In genomic region chr2:133500967-133501366, GRCh38 we compare ENCODE assay signal across 2 cellular contexts.
TF ChIP-seq lines count a peak whose summit lies in the region.

No MANE protein-coding gene starts in this region.

TF ChIP-seq in IMR-90, 13 proteins besides CTCF, POLR2A, EP300 and RAD21:
- no peak for TF ChIP-seq USF2 (IDR thresholded peaks at IDR 0.05; ENCODE audit: low read depth, low read length)
- no peak for TF ChIP-seq CHD1 (IDR thresholded peaks at IDR 0.05; ENCODE audit: low read depth, low read length)
- TF ChIP-seq MXI1 (IDR thresholded peaks at IDR 0.05; ENCODE audit: borderline replicate concordance, low read depth, low read length), result no peak
- no peak for TF ChIP-seq MAZ (IDR thresholded peaks at IDR 0.05; ENCODE audit: borderline replicate concordance, low read depth, low read length)
- no peak for TF ChIP-seq FOS (IDR thresholded peaks at IDR 0.05; ENCODE audit: low read depth, low read length)
- no peak for TF ChIP-seq RFX5 (IDR thresholded peaks at IDR 0.05; ENCODE audit: low read depth, low read length)
- no peak for TF ChIP-seq RCOR1 (IDR thresholded peaks at IDR 0.05; ENCODE audit: insufficient replicate concordance, low read length)

TF ChIP-seq in GM12878, 131 proteins besides CTCF, POLR2A, EP300 and RAD21:
- TF ChIP-seq IKZF2 (IDR thresholded peaks at IDR 0.05) (peak in 1 of 2 experiments; percentile 54; a peak in 2 of 4 replicates), MTA2 (IDR thresholded peaks at IDR 0.05; ENCODE audit: low read depth) (peak; percentile 60; the same call in 1 of the 2 replicates), CEBPZ (IDR thresholded peaks at IDR 0.05; ENCODE audit: low read depth, low read length) (no peak), IKZF1 (conservative IDR thresholded peaks at IDR 0.05) (0 out of 2 replicates have a peak, but pooled peaks have one; percentile 22)
